In genomic region chr6:149925253-149925973, GRCh38 we compare ENCODE assay signal across 8 cellular contexts. TPM values are rescaled to one million over a fixed set of nuclear protein-coding genes. Genes with fewer than 3 reads are reported as not detected.
A peak's percentile ranks its signal among the peaks of the same experiment; 100 is the strongest.
DNase-seq lines count a peak whose midpoint lies in the region; ATAC-seq and TF ChIP-seq lines count a peak whose summit lies in the region.

No MANE protein-coding gene starts in this region.

- intact Hi-C loops in natural killer cell (cut with micrococcal nuclease) (loop anchor here (5.0 kb wide), 1 partner anchor 93 kb away; no protein-coding TSS in a partner anchor), colonic mucosa (cut with DNase I) (loop anchor here (2.0 to 5.0 kb wide), 2 partner anchors 89 to 203 kb away; no protein-coding TSS in a partner anchor), vagina (cut with DNase I) (loop anchor here (5.0 kb wide), 1 partner anchor 88 kb away; no protein-coding TSS in a partner anchor)

- H4K91ac ChIP-seq in mesenchymal stem cell (ENCODE audit: low read length): peak overlapping the region; percentile 41

- H3K4ac ChIP-seq in mesenchymal stem cell (ENCODE audit: low read depth in 1 of 2, low read length in 2 of 2): peak overlapping the region; percentile 75 to 96

- H3K27me3 ChIP-seq in colonic mucosa (peaks cover 10% of the 10 kb centered on the region), mesenchymal stem cell (ENCODE audit: control insufficient read depth in 1 of 2, insufficient read depth in 1 of 2, low read length in 2 of 2) (peaks cover 15 to 34% of the 10 kb centered on the region in 2 experiments), vagina (no peaks in the 10 kb centered on the region)

- H3K27ac ChIP-seq in colonic mucosa (no peak overlapping the region), mesenchymal stem cell (ENCODE audit: low read length, poor library complexity, severe bottlenecking) (no peak overlapping the region), vagina (peak overlapping the region; percentile 67)

- H2BK120ac ChIP-seq in mesenchymal stem cell (ENCODE audit: low read depth, low read length): no peak overlapping the region

- TF ChIP-seq POLR2A in vagina (IDR thresholded peaks at IDR 0.05): no peak

- H2BK5ac ChIP-seq in mesenchymal stem cell (ENCODE audit: low read depth, low read length, poor library complexity, severe bottlenecking): no peak overlapping the region

- H2BK12ac ChIP-seq in mesenchymal stem cell (ENCODE audit: low read length in 2 of 2): peak overlapping the region in 1 of 2 experiments; percentile 29

- no peaks in the 10 kb centered on the region for H3K9me3 Mint-ChIP-seq in natural killer cell
- H3K9me3 Mint-ChIP-seq in natural killer cell treated with Interleukin-12 subunit alpha and Interleukin-12 subunit beta and Interleukin-15 and Interleukin-18, amount 100 ng/mL, for 72 hours: no peaks in the 10 kb centered on the region

- H2AK5ac ChIP-seq in mesenchymal stem cell (ENCODE audit: low read length, severe bottlenecking): no peak overlapping the region

- H2BK15ac ChIP-seq in mesenchymal stem cell (ENCODE audit: low read depth, poor library complexity, severe bottlenecking): peak overlapping the region; percentile 30

- peaks cover 16 to 33% of the 10 kb centered on the region in 2 donors for H3K4me1 Mint-ChIP-seq in natural killer cell
- peaks cover 15 to 17% of the 10 kb centered on the region in 2 donors for H3K4me1 Mint-ChIP-seq in natural killer cell treated with Interleukin-12 subunit alpha and Interleukin-12 subunit beta and Interleukin-15 and Interleukin-18, amount 100 ng/mL, for 72 hours (ENCODE audit: low read depth in 2 of 2)

- 14% methylated on average over 34 of the region's 34 CpGs for WGBS in mesenchymal stem cell

- H3K9ac ChIP-seq in colonic mucosa (ENCODE audit: low read depth in 2 of 2, low read length in 2 of 2): peak overlapping the region; percentile 55 to 72
- peak overlapping the region; percentile 85 for H3K9ac ChIP-seq in mesenchymal stem cell (ENCODE audit: low read length)

- H3K4me1 ChIP-seq in colonic mucosa (no peaks in the 10 kb centered on the region), mesenchymal stem cell (ENCODE audit: control insufficient read depth, insufficient read depth, low read depth, low read length) (peaks cover 23% of the 10 kb centered on the region), vagina (peaks cover 23% of the 10 kb centered on the region)

- no peaks in the 10 kb centered on the region for H3K79me1 ChIP-seq in mesenchymal stem cell (replicated peaks; ENCODE audit: low read length, poor library complexity, severe bottlenecking)

- no peaks in the 10 kb centered on the region for H3K9me3 ChIP-seq in colonic mucosa
- H3K9me3 ChIP-seq in mesenchymal stem cell (ENCODE audit: control insufficient read depth, low read length): no peaks in the 10 kb centered on the region
- H3K9me3 ChIP-seq in vagina: no peaks in the 10 kb centered on the region

- no peak for ATAC-seq in natural killer cell
- ATAC-seq in natural killer cell treated with Interleukin-12 subunit alpha and Interleukin-12 subunit beta and Interleukin-15 and Interleukin-18, amount 100 ng/mL, for 72 hours: no peak
- no peak for ATAC-seq in GM19023 (IDR thresholded peaks at IDR 0.05; ENCODE audit: unreplicated experiment)
- no peak for ATAC-seq in HG03135 (IDR thresholded peaks at IDR 0.05; ENCODE audit: unreplicated experiment)

- peaks cover 78 to 81% of the 10 kb centered on the region in 2 donors for H3K27me3 Mint-ChIP-seq in natural killer cell (ENCODE audit: low read depth in 2 of 2)
- H3K27me3 Mint-ChIP-seq in natural killer cell treated with Interleukin-12 subunit alpha and Interleukin-12 subunit beta and Interleukin-15 and Interleukin-18, amount 100 ng/mL, for 72 hours: peaks cover 78 to 94% of the 10 kb centered on the region in 2 donors

- TF ChIP-seq CTCF in natural killer cell (IDR thresholded peaks at IDR 0.05) (no peak), colonic mucosa (IDR thresholded peaks at IDR 0.05) (no peak), vagina (IDR thresholded peaks at IDR 0.05) (no peak)

- H3K27ac Mint-ChIP-seq in natural killer cell: no peak overlapping the region
- no peak overlapping the region for H3K27ac Mint-ChIP-seq in natural killer cell treated with Interleukin-12 subunit alpha and Interleukin-12 subunit beta and Interleukin-15 and Interleukin-18, amount 100 ng/mL, for 72 hours

- peak overlapping the region; percentile 42 for H3K4me3 ChIP-seq in colonic mucosa
- peak overlapping the region; percentile 60 to 77 for H3K4me3 ChIP-seq in mesenchymal stem cell (ENCODE audit: insufficient read depth in 1 of 2, low read depth in 1 of 2, low read length in 2 of 2)
- peak overlapping the region; percentile 50 to 51 for H3K4me3 ChIP-seq in vagina

- peak overlapping the region; percentile 88 for H3K4me2 ChIP-seq in mesenchymal stem cell (ENCODE audit: low read length, poor library complexity, severe bottlenecking)

- peak overlapping the region; percentile 25 to 88 for H3K18ac ChIP-seq in mesenchymal stem cell (ENCODE audit: low read depth in 1 of 2, low read length in 2 of 2)

- peak overlapping the region in 1 of 2 experiments; percentile 61 for H3K14ac ChIP-seq in mesenchymal stem cell (ENCODE audit: low read length in 2 of 2)

- no peaks in the 10 kb centered on the region for H3K36me3 Mint-ChIP-seq in natural killer cell
- H3K36me3 Mint-ChIP-seq in natural killer cell treated with Interleukin-12 subunit alpha and Interleukin-12 subunit beta and Interleukin-15 and Interleukin-18, amount 100 ng/mL, for 72 hours: no peaks in the 10 kb centered on the region

- DNase-seq in natural killer cell: peak; percentile 13
- DNase-seq in natural killer cell treated with Interleukin-12 subunit alpha and Interleukin-12 subunit beta and Interleukin-15 and Interleukin-18, amount 100 ng/mL, for 72 hours (ENCODE audit: low spot score): no peak
- DNase-seq in colonic mucosa: peak; percentile 46
- peak; percentile 24 for DNase-seq in mesenchymal stem cell
- DNase-seq in vagina (ENCODE audit: extremely low spot score in 2 of 2): peak; percentile 85 to 86
- no peak for DNase-seq in NCI-H226

- H3K36me3 ChIP-seq in colonic mucosa (no peaks in the 10 kb centered on the region), mesenchymal stem cell (ENCODE audit: control insufficient read depth in 1 of 2, insufficient read depth in 2 of 2, low read depth in 1 of 2, low read length in 2 of 2) (no peaks in the 10 kb centered on the region), vagina (no peaks in the 10 kb centered on the region)

- no peak overlapping the region for H3K4me3 Mint-ChIP-seq in natural killer cell
- no peak overlapping the region for H3K4me3 Mint-ChIP-seq in natural killer cell treated with Interleukin-12 subunit alpha and Interleukin-12 subunit beta and Interleukin-15 and Interleukin-18, amount 100 ng/mL, for 72 hours

- peak overlapping the region; percentile 97 for H4K8ac ChIP-seq in mesenchymal stem cell (ENCODE audit: low read length)

- no peak overlapping the region for H3K23ac ChIP-seq in mesenchymal stem cell (ENCODE audit: low read length in 2 of 2)

- peak overlapping the region; percentile 43 for H2AFZ ChIP-seq in mesenchymal stem cell (ENCODE audit: low read depth, low read length)

RNA-seq across cellular contexts. Expression of gene RAET1G, which starts 2.5 kb away (rescaled TPM):
- total RNA-seq in natural killer cell (under 1 TPM in 1 of 3 donors, not detected in 2; 0.43 TPM), colonic mucosa (under 1 TPM in 1 of 2 donors, not detected in 1; 0.27 TPM), vagina (4.9 TPM)
- total RNA-seq in natural killer cell treated with Interleukin-12 subunit alpha and Interleukin-12 subunit beta and Interleukin-15 and Interleukin-18, amount 100 ng/mL, for 72 hours: under 1 TPM in 1 of 2 donors, not detected in 1; 0.43 TPM
- 1.4 TPM for polyA plus RNA-seq in mesenchymal stem cell (2013, experiment 1 of 2)
- 1.4 TPM for polyA plus RNA-seq in mesenchymal stem cell (2013, experiment 2 of 2)

RNA-seq across cellular contexts. Expression of gene ULBP2, which starts 16.4 kb away (rescaled TPM):
- total RNA-seq in natural killer cell: 1 to 10 TPM in 2 of 3 donors, under 1 TPM in 1; 0.98 to 2.4 (median 2.4) TPM
- total RNA-seq in natural killer cell treated with Interleukin-12 subunit alpha and Interleukin-12 subunit beta and Interleukin-15 and Interleukin-18, amount 100 ng/mL, for 72 hours: 1 to 10 TPM in 1 of 2 donors, under 1 TPM in 1; 0.98 to 4.0 TPM
- total RNA-seq in colonic mucosa: under 1 TPM; 0.19 to 0.47 TPM
- polyA plus RNA-seq in mesenchymal stem cell (2013, experiment 1 of 2): 6.4 TPM
- 7.4 TPM for polyA plus RNA-seq in mesenchymal stem cell (2013, experiment 2 of 2)
- total RNA-seq in vagina: not detected

RNA-seq across cellular contexts. Expression of gene RAET1E, which starts 27.5 kb away (rescaled TPM):
- not detected for total RNA-seq in natural killer cell
- total RNA-seq in natural killer cell treated with Interleukin-12 subunit alpha and Interleukin-12 subunit beta and Interleukin-15 and Interleukin-18, amount 100 ng/mL, for 72 hours: not detected
- under 1 TPM in 1 of 2 donors, not detected in 1; 0.21 TPM for total RNA-seq in colonic mucosa
- 0.21 TPM for polyA plus RNA-seq in mesenchymal stem cell (2013, experiment 1 of 2)
- polyA plus RNA-seq in mesenchymal stem cell (2013, experiment 2 of 2): 0.25 TPM
- total RNA-seq in vagina: 27.5 TPM

RNA-seq across cellular contexts. Expression of gene ULBP1, which starts 38.3 kb away (rescaled TPM):
- total RNA-seq in natural killer cell: under 1 TPM in 2 of 3 donors, not detected in 1; 0.18 to 0.23 TPM
- 1 to 10 TPM in 1 of 2 donors, under 1 TPM in 1; 0.31 to 1.5 TPM for total RNA-seq in natural killer cell treated with Interleukin-12 subunit alpha and Interleukin-12 subunit beta and Interleukin-15 and Interleukin-18, amount 100 ng/mL, for 72 hours
- not detected for total RNA-seq in colonic mucosa
- polyA plus RNA-seq in mesenchymal stem cell (2013, experiment 1 of 2): 6.5 TPM
- 6.7 TPM for polyA plus RNA-seq in mesenchymal stem cell (2013, experiment 2 of 2)
- not detected for total RNA-seq in vagina

Comparison
In these comparisons a context has a peak if more than half of its experiments do, and no peak if none do; other contexts are left out.
1. DNase-seq: peak in natural killer cell (single experiment), colonic mucosa (single experiment), mesenchymal stem cell (single experiment) and vagina (2 of 2); none in natural killer cell treated with Interleukin-12 subunit alpha and Interleukin-12 subunit beta and Interleukin-15 and Interleukin-18, amount 100 ng/mL, for 72 hours (single experiment) and NCI-H226 (single experiment).
2. RNA of gene RAET1E, which starts 27.5 kb away (total RNA-seq): 27.5 TPM in vagina (single experiment); 0.21 TPM in colonic mucosa, not detected in natural killer cell and not detected in natural killer cell treated with Interleukin-12 subunit alpha and Interleukin-12 subunit beta and Interleukin-15 and Interleukin-18, amount 100 ng/mL, for 72 hours; every median in the first group is over 10 times any median in the second.
3. Peak in every context shown above with its lines, with median percentiles within 50 percentile points of each other: H3K4me3 ChIP-seq.